7 cellular contexts compared by ENCODE assay signal in the genomic region with DNA sequence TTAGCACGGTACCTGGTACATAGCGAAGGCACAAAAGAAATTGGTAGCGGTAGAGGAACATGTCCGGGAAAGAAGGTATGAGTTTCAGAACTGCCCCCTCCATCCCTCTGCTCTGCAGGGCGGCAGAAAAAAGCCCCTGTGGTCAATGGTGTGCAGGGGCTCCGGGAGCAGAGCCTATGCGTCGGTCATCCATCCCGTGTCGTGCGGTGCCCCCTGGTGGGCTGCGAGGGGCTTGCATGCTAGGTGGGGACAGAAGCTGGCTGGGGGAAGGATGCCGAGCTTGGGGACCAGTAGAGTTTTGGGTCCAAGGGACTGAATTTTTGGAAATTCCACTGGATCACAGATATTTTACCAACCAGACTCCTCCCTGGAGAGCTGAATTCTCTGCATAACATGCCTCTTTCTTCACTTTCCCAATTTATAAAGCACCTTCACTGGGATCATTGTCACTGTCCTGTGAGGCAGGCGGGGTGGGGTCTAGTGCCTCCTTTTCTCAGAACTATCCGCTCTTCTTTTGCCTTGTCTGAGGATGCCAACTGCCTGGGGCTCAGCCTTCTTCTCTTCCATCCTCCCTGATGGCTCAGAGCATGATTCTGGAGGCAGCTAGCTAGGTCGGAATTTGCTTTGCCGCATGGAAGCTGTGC.
DNase-seq lines count a peak whose midpoint lies in the region; ATAC-seq and TF ChIP-seq lines count a peak whose summit lies in the region.

No MANE protein-coding gene starts in this region.

- peaks cover 40% of the 10 kb centered on the region for H3K27me3 Mint-ChIP-seq in T-helper 17 cell

- H3K27ac ChIP-seq in iPS DF 6.9 (ENCODE audit: low read length) = no peak overlapping the region

- peaks cover 2% of the 10 kb centered on the region for H3K36me3 Mint-ChIP-seq in T-helper 17 cell (ENCODE audit: low read depth)

- WGBS in iPS DF 6.9 (ENCODE audit: insufficient coverage, insufficient read length) = no CpG with 5 or more reads among the region's 17 CpGs

- H3K9me3 ChIP-seq in T-helper 17 cell (ENCODE audit: control insufficient read depth, low read length, poor library complexity, severe bottlenecking) (no peaks in the 10 kb centered on the region), iPS DF 6.9 (ENCODE audit: control insufficient read depth, insufficient read depth, low read length) (no peaks in the 10 kb centered on the region)

- DNase-seq in GM10248 (ENCODE audit: extremely low spot score) (peak; percentile 85), Kasumi-1 (lab: John Stamatoyannopoulos, UW) (peak; percentile 36 to 41), T-helper 17 cell (peak; percentile 17 to 48 (median 26)), astrocyte of the hippocampus (ENCODE audit: low read depth, low spot score) (peak; percentile 75), iPS DF 6.9 (ENCODE audit: low read depth, low spot score) (peak; percentile 66)
- peak; percentile 38 to 70 (median 47) for DNase-seq in stimulated activated CD4-positive, alpha-beta T cell treated with anti-CD3 and anti-CD28 coated beads, Interleukin-12 subunit alpha, Interleukin-12 subunit beta, amount 100 ng/mL, for 48 hours (ENCODE audit: low read depth in 2 of 3, low spot score in 1 of 3)

- H3K27me3 ChIP-seq in iPS DF 6.9 (ENCODE audit: control insufficient read depth, insufficient read depth, low read length) = no peaks in the 10 kb centered on the region

- no peak overlapping the region for H3K4me3 Mint-ChIP-seq in T-helper 17 cell

- POLR2A ChIA-PET in GM10248 (lab: Yijun Ruan, JAX) = no interaction called here

- peak; percentile 96 for TF ChIP-seq CTCF in GM10248 (IDR thresholded peaks at IDR 0.05; ENCODE audit: control extremely low read depth, extremely low read depth, low read depth, missing control alignments)

- peak overlapping the region; percentile 14 for H3K27ac Mint-ChIP-seq in T-helper 17 cell

- H3K36me3 ChIP-seq in iPS DF 6.9 (ENCODE audit: control insufficient read depth, insufficient read depth, low read length) = no peaks in the 10 kb centered on the region

- peaks cover 1% of the 10 kb centered on the region; the same call in 1 of the 2 replicates for H3K4me1 ChIP-seq in iPS DF 6.9 (ENCODE audit: control insufficient read depth, insufficient read depth, low read length)

- peaks cover 7% of the 10 kb centered on the region for H3K4me1 Mint-ChIP-seq in T-helper 17 cell

- CTCF ChIA-PET in GM10248 (lab: Yijun Ruan, JAX) = interaction anchor here (0.6 to 5.3 kb wide), 44 partner anchors 8 to 649 kb away, joined by 3 to 136 read pairs (median 4); partner anchors contain the start of gene SMOC1

- ATAC-seq in T-helper 17 cell = peak; percentile 58
- no peak for ATAC-seq in HG03354 (IDR thresholded peaks at IDR 0.05; ENCODE audit: poor library complexity, severe bottlenecking, unreplicated experiment)

- no peak overlapping the region for H3K4me3 ChIP-seq in iPS DF 6.9 (ENCODE audit: low read length)

Comparison
In these comparisons a context has a peak if more than half of its experiments do, and no peak if none do; other contexts are left out.
1. DNase-seq: peak in every context shown above with its lines; median percentile 85 in GM10248; 75 in astrocyte of the hippocampus; 66 in iPS DF 6.9; 47 in stimulated activated CD4-positive, alpha-beta T cell treated with anti-CD3 and anti-CD28 coated beads, Interleukin-12 subunit alpha, Interleukin-12 subunit beta, amount 100 ng/mL, for 48 hours; 38 in Kasumi-1; 26 in T-helper 17 cell.